In genomic region chr20:24017160-24017761, GRCh38 we compare ENCODE assay signal across 22 cellular contexts. TPM values are rescaled to one million over a fixed set of nuclear protein-coding genes. Genes with fewer than 3 reads are reported as not detected.
DNase-seq lines count a peak whose midpoint lies in the region; ATAC-seq and TF ChIP-seq lines count a peak whose summit lies in the region.
"Had no signal": no experiment of that assay in that cellular context is flagged by ENCODE, and none has a peak within 500 bp of the region (broad histone marks: within the 10 kb centered on the region; RNA-seq: fewer than 3 reads in every experiment).

No MANE protein-coding gene starts in this region.

- TF ChIP-seq CTCF in type B pancreatic cell (conservative IDR thresholded peaks at IDR 0.05): no peak

- no peaks in the 10 kb centered on the region for H3K36me3 ChIP-seq in endocrine pancreas (ENCODE audit: control insufficient read depth, insufficient read depth, low read length)
- H3K36me3 ChIP-seq: HAP-1, WERI-Rb-1 had no signal

- H3K9me3 Mint-ChIP-seq in activated naive CD8-positive, alpha-beta T cell treated with anti-CD3 and anti-CD28 coated beads, Interleukin-2, amount 50 U/mL, for 24 hours: no peaks in the 10 kb centered on the region
- H3K9me3 Mint-ChIP-seq in activated naive CD8-positive, alpha-beta T cell treated with anti-CD3 and anti-CD28 coated beads for 36 hours: no peaks in the 10 kb centered on the region
- no peaks in the 10 kb centered on the region for H3K9me3 Mint-ChIP-seq in type B pancreatic cell
- H3K9me3 Mint-ChIP-seq: activated naive CD8-positive, alpha-beta T cell treated with anti-CD3 and anti-CD28 coated beads, Interleukin-2, amount 10 ng/mL, durations not matched to agents 7 days and 5 days; activated T-cell treated with anti-CD3 and anti-CD28 coated beads, Interleukin-2, amount 50 U/mL, for 4 hours; stimulated activated naive B cell treated with anti-CD40 and anti-IgM and Interleukin-4, amounts not matched to agents 10 μg/mL and 1 μg/mL and 100 μg/mL, for 72 hours had no signal

- H3K27ac Mint-ChIP-seq in activated naive CD8-positive, alpha-beta T cell treated with anti-CD3 and anti-CD28 coated beads, Interleukin-2, amount 50 U/mL, for 24 hours: no peak overlapping the region
- no peak overlapping the region for H3K27ac Mint-ChIP-seq in activated naive CD8-positive, alpha-beta T cell treated with anti-CD3 and anti-CD28 coated beads for 36 hours
- no peak overlapping the region for H3K27ac Mint-ChIP-seq in type B pancreatic cell
- H3K27ac Mint-ChIP-seq: activated naive CD8-positive, alpha-beta T cell treated with anti-CD3 and anti-CD28 coated beads, Interleukin-2, amount 10 ng/mL, durations not matched to agents 7 days and 5 days; stimulated activated naive B cell treated with anti-CD40 and anti-IgM and Interleukin-4, amounts not matched to agents 10 μg/mL and 1 μg/mL and 100 μg/mL, for 72 hours had no signal

- no peak overlapping the region for H3K9ac ChIP-seq in endocrine pancreas (ENCODE audit: control insufficient read depth, insufficient read depth, low read length)
- H3K9ac ChIP-seq: parathyroid adenoma had no signal

- no peak overlapping the region for H3K4me3 Mint-ChIP-seq in activated naive CD8-positive, alpha-beta T cell treated with anti-CD3 and anti-CD28 coated beads, Interleukin-2, amount 50 U/mL, for 24 hours
- no peak overlapping the region for H3K4me3 Mint-ChIP-seq in activated naive CD8-positive, alpha-beta T cell treated with anti-CD3 and anti-CD28 coated beads for 36 hours
- H3K4me3 Mint-ChIP-seq in type B pancreatic cell: no peak overlapping the region
- H3K4me3 Mint-ChIP-seq: activated naive CD8-positive, alpha-beta T cell treated with anti-CD3 and anti-CD28 coated beads, Interleukin-2, amount 10 ng/mL, durations not matched to agents 7 days and 5 days; activated T-cell treated with anti-CD3 and anti-CD28 coated beads, Interleukin-2, amount 50 U/mL, for 4 hours; CD14-positive monocyte; stimulated activated naive B cell treated with anti-CD40 and anti-IgM and Interleukin-4, amounts not matched to agents 10 μg/mL and 1 μg/mL and 100 μg/mL, for 72 hours had no signal

- no peak for DNase-seq in activated naive CD8-positive, alpha-beta T cell treated with anti-CD3 and anti-CD28 coated beads, Interleukin-2, amount 50 U/mL, for 24 hours
- no peak for DNase-seq in activated naive CD8-positive, alpha-beta T cell treated with anti-CD3 and anti-CD28 coated beads for 36 hours
- DNase-seq in RKO (ENCODE audit: low spot score): peak; percentile 34
- DNase-seq in lung microvascular endothelial cell (ENCODE audit: low read depth in 2 of 2): peak; percentile 77 to 84
- no peak for DNase-seq in NCI-H69 (lab: John Stamatoyannopoulos, UW)
- no peak for DNase-seq in type B pancreatic cell (ENCODE audit: extremely low spot score, unreplicated experiment)
- no peak for DNase-seq in central memory CD4-positive, alpha-beta T cell
- DNase-seq: activated naive CD8-positive, alpha-beta T cell treated with anti-CD3 and anti-CD28 coated beads, Interleukin-2, amount 10 ng/mL, durations not matched to agents 7 days and 5 days; activated T-cell treated with anti-CD3 and anti-CD28 coated beads, Interleukin-2, amount 50 U/mL, for 4 hours; hypothalamus; NCI-H1436 treated with DMSO at 0.1 percent for 48 hours; NCI-H510A; stimulated activated naive B cell treated with anti-CD40 and anti-IgM and Interleukin-4, amounts not matched to agents 10 μg/mL and 1 μg/mL and 100 μg/mL, for 72 hours; WERI-Rb-1 had no signal

- peaks cover 17% of the 10 kb centered on the region for H3K4me1 Mint-ChIP-seq in activated naive CD8-positive, alpha-beta T cell treated with anti-CD3 and anti-CD28 coated beads, Interleukin-2, amount 50 U/mL, for 24 hours
- peaks cover 5% of the 10 kb centered on the region for H3K4me1 Mint-ChIP-seq in activated naive CD8-positive, alpha-beta T cell treated with anti-CD3 and anti-CD28 coated beads for 36 hours
- peaks cover 7% of the 10 kb centered on the region for H3K4me1 Mint-ChIP-seq in type B pancreatic cell (ENCODE audit: unreplicated experiment)
- H3K4me1 Mint-ChIP-seq: CD14-positive monocyte; stimulated activated naive B cell treated with anti-CD40 and anti-IgM and Interleukin-4, amounts not matched to agents 10 μg/mL and 1 μg/mL and 100 μg/mL, for 72 hours had no signal

- H3K36me3 Mint-ChIP-seq in activated naive CD8-positive, alpha-beta T cell treated with anti-CD3 and anti-CD28 coated beads, Interleukin-2, amount 50 U/mL, for 24 hours (ENCODE audit: low read depth): no peaks in the 10 kb centered on the region
- H3K36me3 Mint-ChIP-seq in activated naive CD8-positive, alpha-beta T cell treated with anti-CD3 and anti-CD28 coated beads for 36 hours: no peaks in the 10 kb centered on the region
- no peaks in the 10 kb centered on the region for H3K36me3 Mint-ChIP-seq in type B pancreatic cell
- H3K36me3 Mint-ChIP-seq: activated naive CD8-positive, alpha-beta T cell treated with anti-CD3 and anti-CD28 coated beads, Interleukin-2, amount 10 ng/mL, durations not matched to agents 7 days and 5 days; CD14-positive monocyte; stimulated activated naive B cell treated with anti-CD40 and anti-IgM and Interleukin-4, amounts not matched to agents 10 μg/mL and 1 μg/mL and 100 μg/mL, for 72 hours had no signal

- ATAC-seq in activated naive CD8-positive, alpha-beta T cell treated with anti-CD3 and anti-CD28 coated beads, Interleukin-2, amount 50 U/mL, for 24 hours: peak; percentile 24
- ATAC-seq: activated T-cell treated with anti-CD3 and anti-CD28 coated beads, Interleukin-2, amount 50 U/mL, for 4 hours; Panc1; stimulated activated naive B cell treated with anti-CD40 and anti-IgM and Interleukin-4, amounts not matched to agents 10 μg/mL and 1 μg/mL and 100 μg/mL, for 72 hours had no signal

- peaks cover 4% of the 10 kb centered on the region for H3K27me3 ChIP-seq in endocrine pancreas (ENCODE audit: control insufficient read depth, insufficient read depth, low read length)

- peak overlapping the region; percentile 14 for H3K4me3 ChIP-seq in endocrine pancreas (ENCODE audit: control insufficient read depth, insufficient read depth, low read length)
- H3K4me3 ChIP-seq: HAP-1 had no signal

- H3K4me1 ChIP-seq in endocrine pancreas (ENCODE audit: control insufficient read depth, insufficient read depth, low read length): peaks cover 7% of the 10 kb centered on the region
- H3K4me1 ChIP-seq: HAP-1, parathyroid adenoma had no signal

- no peaks in the 10 kb centered on the region for H3K27me3 Mint-ChIP-seq in activated naive CD8-positive, alpha-beta T cell treated with anti-CD3 and anti-CD28 coated beads, Interleukin-2, amount 50 U/mL, for 24 hours
- H3K27me3 Mint-ChIP-seq in activated naive CD8-positive, alpha-beta T cell treated with anti-CD3 and anti-CD28 coated beads for 36 hours: no peaks in the 10 kb centered on the region
- peaks cover 47% of the 10 kb centered on the region for H3K27me3 Mint-ChIP-seq in type B pancreatic cell

- H3K9me3 ChIP-seq in endocrine pancreas (ENCODE audit: control insufficient read depth, low read length): no peaks in the 10 kb centered on the region
- H3K9me3 ChIP-seq: HAP-1 had no signal

RNA-seq across cellular contexts. Expression of gene GGTLC1, which starts 28.7 kb away (rescaled TPM):
- not detected for total RNA-seq in activated naive CD8-positive, alpha-beta T cell treated with anti-CD3 and anti-CD28 coated beads for 36 hours
- total RNA-seq in lung microvascular endothelial cell (not detected in 2 replicates), type B pancreatic cell (ENCODE audit: low replicate concordance) (not detected in 2 replicates)
- total RNA-seq: activated naive CD8-positive, alpha-beta T cell treated with anti-CD3 and anti-CD28 coated beads, Interleukin-2, amount 10 ng/mL, durations not matched to agents 7 days and 5 days; activated T-cell treated with anti-CD3 and anti-CD28 coated beads, Interleukin-2, amount 50 U/mL, for 4 hours; frontal cortex; liver; SK-MEL-5 had no signal

Comparison
In these comparisons a context has a peak if more than half of its experiments do, and no peak if none do; other contexts are left out.
1. DNase-seq: peak in RKO (single experiment) and lung microvascular endothelial cell (2 of 2); none in activated naive CD8-positive, alpha-beta T cell treated with anti-CD3 and anti-CD28 coated beads, Interleukin-2, amount 50 U/mL, for 24 hours (single experiment), activated naive CD8-positive, alpha-beta T cell treated with anti-CD3 and anti-CD28 coated beads for 36 hours (single experiment), NCI-H69 (single experiment), type B pancreatic cell (single experiment) and central memory CD4-positive, alpha-beta T cell (single experiment).